Comparison of ENCODE assay signal across 1 cellular context in genomic region chr10:100562008-100562672, GRCh38.
TF ChIP-seq lines count a peak whose summit lies in the region.

No MANE protein-coding gene starts in this region.

TF ChIP-seq in K562, 482 proteins besides CTCF, POLR2A, EP300 and RAD21 (continued from another document):
- peak; percentile 54 for TF ChIP-seq MGA (IDR thresholded peaks at IDR 0.05)
- TF ChIP-seq NCOA2 (IDR thresholded peaks at IDR 0.05; ENCODE audit: partially characterized antibody in 2 of 2): no peak
- no peak for TF ChIP-seq NR4A1 (CRISPR knock-in tag; IDR thresholded peaks at IDR 0.05)
- TF ChIP-seq NR4A1 (tag; IDR thresholded peaks at IDR 0.05): no peak
- TF ChIP-seq PYGO2 (tag; IDR thresholded peaks at IDR 0.05): no peak
- no peak for TF ChIP-seq TRIM24 (IDR thresholded peaks at IDR 0.05)
- no peak for TF ChIP-seq OTX1 (CRISPR knock-in tag; IDR thresholded peaks at IDR 0.05)
- peak; percentile 57 for TF ChIP-seq MYC (IDR thresholded peaks at IDR 0.05; ENCODE audit: low read depth, low read length)
- no peak for TF ChIP-seq MYC (CRISPR knock-in tag; IDR thresholded peaks at IDR 0.05; ENCODE audit: borderline replicate concordance, low read depth)
- TF ChIP-seq MIER1 (IDR thresholded peaks at IDR 0.05; ENCODE audit: low read depth): no peak
- no peak for TF ChIP-seq CBX8 (IDR thresholded peaks at IDR 0.05; ENCODE audit: borderline replicate concordance, extremely low read depth, low read depth, low read length, poor library complexity, severe bottlenecking)
- no peak for TF ChIP-seq MYBL2 (IDR thresholded peaks at IDR 0.05; ENCODE audit: low read depth)
- no peak for TF ChIP-seq MYBL2 (CRISPR knock-in tag; IDR thresholded peaks at IDR 0.05; ENCODE audit: borderline replicate concordance)
- TF ChIP-seq ARID3B (CRISPR knock-in tag; IDR thresholded peaks at IDR 0.05; ENCODE audit: borderline replicate concordance): no peak
- TF ChIP-seq, protein P1, sequence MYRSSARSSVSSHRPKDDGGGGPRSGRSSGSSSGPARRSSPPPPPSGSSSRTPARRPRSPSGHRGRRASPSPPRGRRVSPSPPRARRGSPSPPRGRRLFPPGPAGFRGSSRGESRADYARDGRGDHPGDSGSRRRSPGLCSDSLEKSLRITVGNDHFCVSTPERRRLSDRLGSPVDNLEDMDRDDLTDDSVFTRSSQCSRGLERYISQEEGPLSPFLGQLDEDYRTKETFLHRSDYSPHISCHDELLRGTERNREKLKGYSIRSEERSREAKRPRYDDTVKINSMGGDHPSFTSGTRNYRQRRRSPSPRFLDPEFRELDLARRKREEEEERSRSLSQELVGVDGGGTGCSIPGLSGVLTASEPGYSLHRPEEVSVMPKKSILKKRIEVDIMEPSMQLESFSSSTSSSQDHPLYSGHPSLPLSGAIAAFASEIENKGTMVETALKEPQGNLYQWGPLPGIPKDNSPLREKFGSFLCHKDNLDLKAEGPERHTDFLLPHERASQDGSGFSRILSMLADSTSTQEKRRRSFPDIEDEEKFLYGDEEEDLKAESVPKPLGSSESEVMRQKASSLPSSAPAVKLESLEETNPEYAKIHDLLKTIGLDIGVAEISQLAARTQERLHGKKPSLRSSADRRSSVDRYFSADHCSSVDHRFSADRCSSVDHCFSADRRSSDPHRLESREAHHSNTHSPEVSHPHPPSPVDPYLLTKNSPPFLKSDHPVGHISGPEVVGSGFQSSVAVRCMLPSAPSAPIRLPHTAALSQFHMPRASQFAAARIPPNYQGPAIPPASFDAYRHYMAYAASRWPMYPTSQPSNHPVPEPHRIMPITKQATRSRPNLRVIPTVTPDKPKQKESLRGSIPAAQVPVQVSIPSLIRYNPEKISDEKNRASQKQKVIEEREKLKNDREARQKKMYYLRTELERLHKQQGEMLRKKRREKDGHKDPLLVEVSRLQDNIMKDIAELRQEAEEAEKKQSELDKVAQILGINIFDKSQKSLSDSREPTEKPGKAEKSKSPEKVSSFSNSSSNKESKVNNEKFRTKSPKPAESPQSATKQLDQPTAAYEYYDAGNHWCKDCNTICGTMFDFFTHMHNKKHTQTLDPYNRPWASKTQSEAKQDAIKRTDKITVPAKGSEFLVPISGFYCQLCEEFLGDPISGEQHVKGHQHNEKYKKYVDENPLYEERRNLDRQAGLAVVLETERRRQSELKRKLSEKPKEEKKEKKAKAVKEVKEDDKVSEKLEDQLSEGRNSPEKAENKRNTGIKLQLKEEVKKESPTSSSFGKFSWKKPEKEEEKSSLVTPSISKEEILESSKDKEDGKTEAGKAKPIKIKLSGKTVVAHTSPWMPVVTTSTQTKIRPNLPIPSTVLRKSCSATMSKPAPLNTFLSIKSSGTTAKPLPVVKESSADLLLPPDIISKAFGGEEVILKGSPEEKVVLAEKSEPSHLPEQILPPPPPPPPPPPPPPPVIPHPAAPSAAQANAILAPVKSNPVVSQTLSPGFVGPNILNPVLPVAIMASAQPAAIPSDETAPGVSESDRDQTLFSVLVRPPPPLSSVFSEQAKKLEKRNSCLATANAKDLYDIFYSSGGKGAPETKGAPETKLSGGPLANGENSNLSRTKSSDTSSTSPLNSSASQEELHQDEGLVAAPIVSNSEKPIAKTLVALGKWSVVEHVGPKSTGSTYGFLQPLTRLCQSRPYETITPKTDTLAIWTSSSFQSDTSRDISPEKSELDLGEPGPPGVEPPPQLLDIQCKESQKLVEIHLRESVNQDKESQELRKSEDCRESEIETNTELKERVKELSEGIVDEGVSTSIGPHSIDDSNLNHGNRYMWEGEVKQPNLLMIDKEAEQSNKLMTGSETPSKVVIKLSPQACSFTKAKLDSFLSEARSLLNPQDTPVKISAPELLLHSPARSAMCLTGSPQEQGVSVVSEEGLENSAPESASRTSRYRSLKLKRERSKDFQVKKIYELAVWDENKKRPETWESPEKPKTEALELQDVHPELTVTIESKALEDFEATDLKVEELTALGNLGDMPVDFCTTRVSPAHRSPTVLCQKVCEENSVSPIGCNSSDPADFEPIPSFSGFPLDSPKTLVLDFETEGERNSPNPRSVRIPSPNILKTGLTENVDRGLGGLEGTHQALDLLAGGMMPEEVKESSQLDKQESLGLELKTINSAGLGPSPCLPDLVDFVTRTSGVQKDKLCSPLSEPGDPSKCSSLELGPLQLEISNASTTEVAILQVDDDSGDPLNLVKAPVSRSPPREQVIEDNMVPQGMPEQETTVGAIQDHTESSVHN (IDR thresholded peaks at IDR 0.05; ENCODE audit: borderline replicate concordance in 1 of 2, low read depth in 1 of 2): no peak
- no peak for TF ChIP-seq FOXK1 (CRISPR knock-in tag; IDR thresholded peaks at IDR 0.05; ENCODE audit: borderline replicate concordance)
- TF ChIP-seq SMC3 (conservative IDR thresholded peaks at IDR 0.05; ENCODE audit: insufficient read depth, low read depth, low read length): peak; percentile 77
- peak; percentile 68 for TF ChIP-seq POLR2G (IDR thresholded peaks at IDR 0.05; ENCODE audit: low read depth, low read length)
- TF ChIP-seq ATF7 (IDR thresholded peaks at IDR 0.05): 0 out of 2 replicates have a peak, but pooled peaks have one; percentile 20
- TF ChIP-seq HNRNPL (IDR thresholded peaks at IDR 0.05; ENCODE audit: low read depth, low read length): no peak
- TF ChIP-seq RCOR1 (IDR thresholded peaks at IDR 0.05; ENCODE audit: borderline replicate concordance in 1 of 2, low read depth in 2 of 2, low read length in 2 of 2): 0 out of 4 replicates have a peak, but pooled peaks of 1 of the 2 experiments have one; percentile 8
- no peak for TF ChIP-seq BRCA1 (IDR thresholded peaks at IDR 0.05)
- TF ChIP-seq BRCA1 (CRISPR knock-in tag; IDR thresholded peaks at IDR 0.05): no peak
- no peak for TF ChIP-seq ZNF717 (CRISPR knock-in tag; IDR thresholded peaks at IDR 0.05)
- TF ChIP-seq SAFB (IDR thresholded peaks at IDR 0.05; ENCODE audit: borderline replicate concordance, low read depth, low read length): 0 out of 2 replicates have a peak, but pooled peaks have one; percentile 32
- no peak for TF ChIP-seq ZNF507 (tag; conservative IDR thresholded peaks at IDR 0.05)
- TF ChIP-seq, protein P2, sequence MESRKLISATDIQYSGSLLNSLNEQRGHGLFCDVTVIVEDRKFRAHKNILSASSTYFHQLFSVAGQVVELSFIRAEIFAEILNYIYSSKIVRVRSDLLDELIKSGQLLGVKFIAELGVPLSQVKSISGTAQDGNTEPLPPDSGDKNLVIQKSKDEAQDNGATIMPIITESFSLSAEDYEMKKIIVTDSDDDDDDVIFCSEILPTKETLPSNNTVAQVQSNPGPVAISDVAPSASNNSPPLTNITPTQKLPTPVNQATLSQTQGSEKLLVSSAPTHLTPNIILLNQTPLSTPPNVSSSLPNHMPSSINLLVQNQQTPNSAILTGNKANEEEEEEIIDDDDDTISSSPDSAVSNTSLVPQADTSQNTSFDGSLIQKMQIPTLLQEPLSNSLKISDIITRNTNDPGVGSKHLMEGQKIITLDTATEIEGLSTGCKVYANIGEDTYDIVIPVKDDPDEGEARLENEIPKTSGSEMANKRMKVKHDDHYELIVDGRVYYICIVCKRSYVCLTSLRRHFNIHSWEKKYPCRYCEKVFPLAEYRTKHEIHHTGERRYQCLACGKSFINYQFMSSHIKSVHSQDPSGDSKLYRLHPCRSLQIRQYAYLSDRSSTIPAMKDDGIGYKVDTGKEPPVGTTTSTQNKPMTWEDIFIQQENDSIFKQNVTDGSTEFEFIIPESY (CRISPR knock-in tag; IDR thresholded peaks at IDR 0.05): peak; percentile 53
- TF ChIP-seq E2F5 (CRISPR knock-in tag; IDR thresholded peaks at IDR 0.05): no peak
- TF ChIP-seq ZZZ3 (IDR thresholded peaks at IDR 0.05): no peak
- no peak for TF ChIP-seq ATF3 (IDR thresholded peaks at IDR 0.05)
- no peak for TF ChIP-seq ATF3 (CRISPR knock-in tag; conservative IDR thresholded peaks at IDR 0.05)
- no peak for TF ChIP-seq ZSCAN29 (IDR thresholded peaks at IDR 0.05)
- no peak for TF ChIP-seq ADNP (tag; IDR thresholded peaks at IDR 0.05)
- no peak for TF ChIP-seq ZNF766 (CRISPR knock-in tag; conservative IDR thresholded peaks at IDR 0.05)
- TF ChIP-seq NFE2 (IDR thresholded peaks at IDR 0.05; ENCODE audit: low read depth): no peak
